ENCODE assay signal across 1 cellular context in genomic region chr9:123302348-123303214, GRCh38.
TF ChIP-seq lines count a peak whose summit lies in the region.

No MANE protein-coding gene starts in this region.

TF ChIP-seq in K562, 482 proteins besides CTCF, POLR2A, EP300 and RAD21 (continued from another document):
- TF ChIP-seq AFF4 (CRISPR knock-in tag; IDR thresholded peaks at IDR 0.05) (no peak), TAF9B (IDR thresholded peaks at IDR 0.05; ENCODE audit: partially characterized antibody) (no peak), CGGBP1 (CRISPR knock-in tag; IDR thresholded peaks at IDR 0.05) (no peak), MAFF (IDR thresholded peaks at IDR 0.05; ENCODE audit: low read length) (peak; percentile 56; the same call in 1 of the 2 replicates), ZBTB9 (CRISPR knock-in tag; IDR thresholded peaks at IDR 0.05) (no peak), ZNF644 (tag; IDR thresholded peaks at IDR 0.05; ENCODE audit: low read depth) (no peak), CBX5 (IDR thresholded peaks at IDR 0.05; ENCODE audit: borderline replicate concordance, low read depth) (no peak), ZNF77 (CRISPR knock-in tag; IDR thresholded peaks at IDR 0.05) (no peak), NCOA4 (IDR thresholded peaks at IDR 0.05; ENCODE audit: partially characterized antibody) (no peak), SAFB2 (IDR thresholded peaks at IDR 0.05; ENCODE audit: borderline replicate concordance, low read depth, low read length, severe bottlenecking) (no peak)
